In the genomic region with DNA sequence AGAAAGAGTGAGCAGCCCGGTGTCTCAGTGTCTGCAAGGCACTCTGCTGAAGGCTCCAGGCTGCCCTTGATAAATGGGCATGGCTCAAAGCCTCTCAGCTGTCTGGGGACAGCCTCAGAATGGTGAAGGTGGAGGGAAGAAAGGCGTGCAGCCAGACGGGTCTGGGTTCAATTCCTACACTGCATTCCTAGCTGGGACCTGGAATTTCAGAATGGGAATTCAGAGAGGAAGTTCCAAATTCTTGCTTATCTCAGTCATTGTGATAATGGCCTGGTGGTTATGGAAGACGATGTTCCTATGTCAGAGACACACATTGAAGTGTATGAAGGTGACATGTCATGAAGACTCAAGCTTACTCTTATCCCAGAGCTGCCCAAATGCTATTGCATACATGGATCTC, we compare ENCODE assay signal across 34 cellular contexts.
"Had no signal": no experiment of that assay in that cellular context is flagged by ENCODE, and none has a peak within 500 bp of the region (broad histone marks: within the 10 kb centered on the region; RNA-seq: fewer than 3 reads in every experiment).

No MANE protein-coding gene starts in this region.

- H2AFZ ChIP-seq: parathyroid adenoma had no signal

- H3K4me1 ChIP-seq: breast epithelium, heart right ventricle, lower lobe of right lung, suprapubic skin had no signal

- H3K27me3 ChIP-seq: breast epithelium, heart right ventricle, sigmoid colon, suprapubic skin, tibial artery, upper lobe of right lung had no signal

- H3K79me2 ChIP-seq: parathyroid adenoma had no signal

- H3K36me3 ChIP-seq: breast epithelium, heart right ventricle, lower lobe of right lung, sigmoid colon, suprapubic skin, tibial artery, upper lobe of right lung, WERI-Rb-1 had no signal

- H3K9me3 ChIP-seq: breast epithelium, lower lobe of right lung, psoas muscle, sigmoid colon, suprapubic skin, tibial artery, upper lobe of right lung had no signal

- ATAC-seq: activated CD4-positive, CD25-positive, alpha-beta regulatory T cell treated with anti-CD3 and anti-CD28 coated beads, Interleukin-2, amount 50 U/mL, for 24 hours; activated naive CD8-positive, alpha-beta T cell treated with anti-CD3 and anti-CD28 coated beads, Interleukin-2, amount 50 U/mL, for 24 hours; esophagus mucosa; heart right ventricle; left lobe of liver; lower lobe of right lung; upper lobe of right lung had no signal

- H3K9ac ChIP-seq: parathyroid adenoma had no signal

- H3K4me3 Mint-ChIP-seq: activated naive CD8-positive, alpha-beta T cell treated with anti-CD3 and anti-CD28 coated beads, Interleukin-2, amount 50 U/mL, for 24 hours; activated T-helper 1 cell treated with anti-CD3 and anti-CD28 coated beads, Interleukin-12 subunit alpha, Interleukin-12 subunit beta, Interleukin-2, Interleukin-4 antibody, amounts not matched to agents 30 ng/mL and 10 ng/mL and 1 ng/mL, durations not matched to agents 14 hours and 24 hours and 36 hours; dendritic cell treated with granulocyte-macrophage colony-stimulating factor and Interleukin-4, amounts not matched to agents 40 ng/mL and 50 ng/mL, for 4 days; endodermal cell; naive B cell; nephron progenitor cell had no signal

- H3K27ac ChIP-seq: breast epithelium, heart right ventricle, lower lobe of right lung, parathyroid adenoma, psoas muscle, sigmoid colon, suprapubic skin, tibial artery, upper lobe of right lung, WERI-Rb-1 had no signal

- H3K27me3 Mint-ChIP-seq: activated naive CD8-positive, alpha-beta T cell treated with anti-CD3 and anti-CD28 coated beads, Interleukin-2, amount 50 U/mL, for 24 hours had no signal

- DNase-seq: activated CD4-positive, alpha-beta T cell treated with anti-CD3 and anti-CD28 coated beads for 48 hours; activated CD4-positive, alpha-beta T cell treated with anti-CD3 and anti-CD28 coated beads, Interleukin-2, amount 50 U/mL, for 48 hours; activated CD8-positive, alpha-beta memory T cell treated with anti-CD3 and anti-CD28 coated beads, Interleukin-2, amount 50 U/mL, for 4 hours; activated effector memory CD4-positive, alpha-beta T cell treated with anti-CD3 and anti-CD28 coated beads, Interleukin-2, amount 50 U/mL, for 16 hours; activated naive CD4-positive, alpha-beta T cell treated with anti-CD3 and anti-CD28 coated beads, Interleukin-2, amount 50 U/mL, for 16 hours; activated naive CD8-positive, alpha-beta T cell treated with anti-CD3 and anti-CD28 coated beads, Interleukin-2, amount 50 U/mL, for 24 hours; activated T-cell treated with anti-CD3 and anti-CD28 coated beads, Interleukin-2, amount 50 U/mL, for 1 hour; amygdala; central memory CD4-positive, alpha-beta T cell; endodermal cell; heart right ventricle; kidney glomerular epithelial cell; lower lobe of right lung; mesenchymal stem cell; naive B cell; nephron progenitor cell; nucleus accumbens; sigmoid colon; stimulated activated CD4-positive, alpha-beta T cell treated with anti-CD3 and anti-CD28 coated beads, Interleukin-15, amount 100 ng/mL, for 24 hours; stimulated activated CD4-positive, alpha-beta T cell treated with anti-CD3 and anti-CD28 coated beads, Interleukin-2, amount 100 ng/mL, for 24 hours; stimulated activated naive CD4-positive, alpha-beta T cell; T1000; tibial artery; upper lobe of right lung; WERI-Rb-1 had no signal

- H3K9me3 Mint-ChIP-seq: activated naive CD8-positive, alpha-beta T cell treated with anti-CD3 and anti-CD28 coated beads, Interleukin-2, amount 50 U/mL, for 24 hours; activated T-helper 1 cell treated with anti-CD3 and anti-CD28 coated beads, Interleukin-12 subunit alpha, Interleukin-12 subunit beta, Interleukin-2, Interleukin-4 antibody, amounts not matched to agents 30 ng/mL and 10 ng/mL and 1 ng/mL, durations not matched to agents 14 hours and 24 hours and 36 hours; nephron progenitor cell had no signal

- H3K4me3 ChIP-seq: breast epithelium, heart right ventricle, lower lobe of right lung, psoas muscle, sigmoid colon, suprapubic skin, tibial artery, upper lobe of right lung had no signal

- H3K27ac Mint-ChIP-seq: activated naive CD8-positive, alpha-beta T cell treated with anti-CD3 and anti-CD28 coated beads, Interleukin-2, amount 50 U/mL, for 24 hours; activated T-helper 1 cell treated with anti-CD3 and anti-CD28 coated beads, Interleukin-12 subunit alpha, Interleukin-12 subunit beta, Interleukin-2, Interleukin-4 antibody, amounts not matched to agents 30 ng/mL and 10 ng/mL and 1 ng/mL, durations not matched to agents 14 hours and 24 hours and 36 hours; dendritic cell treated with granulocyte-macrophage colony-stimulating factor and Interleukin-4, amounts not matched to agents 40 ng/mL and 50 ng/mL, for 4 days; endodermal cell; naive B cell; nephron progenitor cell had no signal
